In the genomic region with DNA sequence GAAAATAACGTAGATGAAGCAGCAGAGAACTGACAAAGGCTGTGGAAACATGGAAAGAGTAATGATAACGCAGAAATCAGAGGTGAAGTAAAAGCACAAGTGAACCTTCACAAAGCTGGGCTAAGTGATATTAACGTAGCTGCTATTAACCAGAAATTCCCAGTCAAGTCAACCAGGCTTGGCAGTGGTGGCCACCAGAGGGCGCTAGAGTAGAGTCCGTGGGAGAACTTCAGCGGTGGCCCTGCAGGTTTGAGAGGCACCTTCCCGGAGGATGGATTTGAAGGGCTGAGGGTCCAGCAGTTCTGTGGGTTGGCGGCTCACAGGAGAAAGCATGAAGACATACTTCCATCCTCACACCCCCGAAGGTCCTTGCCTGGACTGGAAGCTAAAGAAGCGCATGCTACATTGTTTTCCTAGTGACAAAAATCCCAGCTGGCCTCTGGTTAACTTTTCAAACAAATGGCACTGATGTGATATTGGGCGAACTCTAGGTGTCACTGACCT, we compare ENCODE assay signal across 8 cellular contexts.
A peak's percentile ranks its signal among the peaks of the same experiment; 100 is the strongest.
DNase-seq lines count a peak whose midpoint lies in the region; ATAC-seq and TF ChIP-seq lines count a peak whose summit lies in the region.

No MANE protein-coding gene starts in this region.

- TF ChIP-seq CTCF in BE2C (IDR thresholded peaks at IDR 0.05; ENCODE audit: low read depth, low read length) (peak; percentile 97), WERI-Rb-1 (IDR thresholded peaks at IDR 0.05; ENCODE audit: low read depth, low read length) (peak; percentile 63), MCF 10A (IDR thresholded peaks at IDR 0.05; ENCODE audit: unreplicated experiment) (peak; percentile 95)

- no peaks in the 10 kb centered on the region for H3K9me3 Mint-ChIP-seq in MCF 10A (ENCODE audit: unreplicated experiment)

- BruUV-seq in MCF 10A (replicated peaks; lab: Mats Ljungman, UMichigan) = no TSS peak

- peak overlapping the region in 1 of 3 donors; percentile 60 for H3K9ac ChIP-seq in skeletal muscle tissue (ENCODE audit: low read depth in 1 of 3, low read length in 3 of 3)

- H3K36me3 Mint-ChIP-seq in MCF 10A (ENCODE audit: insufficient read depth, unreplicated experiment) = peaks cover 1% of the 10 kb centered on the region

- H3K9me3 ChIP-seq in BE2C (no peaks in the 10 kb centered on the region), WERI-Rb-1 (ENCODE audit: severe bottlenecking) (no peaks in the 10 kb centered on the region), skeletal muscle tissue (ENCODE audit: control insufficient read depth in 3 of 3, low read length in 3 of 3) (no peaks in the 10 kb centered on the region)

- H3K4me1 Mint-ChIP-seq in MCF 10A (ENCODE audit: insufficient read depth, unreplicated experiment) = peaks cover 53% of the 10 kb centered on the region

- H3K27ac ChIP-seq in WERI-Rb-1 (no peak overlapping the region), skeletal muscle tissue (ENCODE audit: low read depth, low read length) (peak overlapping the region; percentile 84)

- peak overlapping the region; percentile 28 for H3K4me3 Mint-ChIP-seq in MCF 10A (ENCODE audit: unreplicated experiment)

- peak overlapping the region; percentile 97 for H3K27ac Mint-ChIP-seq in MCF 10A (ENCODE audit: low read depth, unreplicated experiment)

- H3K4me1 ChIP-seq in BE2C (no peaks in the 10 kb centered on the region), skeletal muscle tissue (ENCODE audit: control insufficient read depth in 3 of 3, insufficient read depth in 3 of 3, low read length in 3 of 3) (peaks cover 28 to 30% (median 30%) of the 10 kb centered on the region in 3 donors)

- intact Hi-C loops in MCF 10A (cut with micrococcal nuclease) = loop anchor here (1.0 to 2.0 kb wide), 7 partner anchors 55 to 452 kb away; a partner anchor contains a TSS

- H3K4me3 ChIP-seq in BE2C (ENCODE audit: low read depth, low read length) (no peak overlapping the region), H7 (ENCODE audit: insufficient read depth, low read depth, low read length) (no peak overlapping the region), WERI-Rb-1 (ENCODE audit: low read depth, low read length) (no peak overlapping the region), skeletal muscle tissue (ENCODE audit: low read length in 3 of 3) (no peak overlapping the region)

- H3K27me3 Mint-ChIP-seq in MCF 10A (ENCODE audit: insufficient read depth, unreplicated experiment) = no peaks in the 10 kb centered on the region

- DNase-seq in BE2C (peak; percentile 91), H7 (peak; percentile 71), NCI-H2171 (lab: John Stamatoyannopoulos, UW) (peak; percentile 67), WERI-Rb-1 (peak; percentile 77), MCF 10A (ENCODE audit: unreplicated experiment) (peak; percentile 94), iPS-NIHi7 (ENCODE audit: extremely low spot score) (peak; percentile 87)

- CTCF ChIA-PET in MCF 10A (lab: Yijun Ruan, JAX) = interaction anchor here (0.6 to 11.8 kb wide), 78 partner anchors 9 to 859 kb away, joined by 3 to 353 read pairs (median 6); a partner anchor contains a TSS

- no peak for ATAC-seq in GM18867 (IDR thresholded peaks at IDR 0.05; ENCODE audit: unreplicated experiment)

- POLR2A ChIA-PET in MCF 10A (lab: Yijun Ruan, JAX) = interaction anchor here (0.6 to 9.7 kb wide), 38 partner anchors 10 to 651 kb away, joined by 3 to 321 read pairs (median 6); a partner anchor contains a TSS

- H3K36me3 ChIP-seq in BE2C (no peaks in the 10 kb centered on the region), H7 (replicated peaks; ENCODE audit: control insufficient read depth, insufficient read depth, low read length) (no peaks in the 10 kb centered on the region), WERI-Rb-1 (no peaks in the 10 kb centered on the region), skeletal muscle tissue (ENCODE audit: control insufficient read depth in 3 of 3, insufficient read depth in 3 of 3, low read length in 3 of 3) (no peaks in the 10 kb centered on the region)

- H3K27me3 ChIP-seq in BE2C (no peaks in the 10 kb centered on the region), H7 (ENCODE audit: control insufficient read depth, insufficient read depth, low read length) (peaks cover 2% of the 10 kb centered on the region; the same call in 1 of the 2 replicates), WERI-Rb-1 (ENCODE audit: insufficient read depth, low read depth, severe bottlenecking) (no peaks in the 10 kb centered on the region), skeletal muscle tissue (ENCODE audit: control insufficient read depth in 3 of 3, insufficient read depth in 3 of 3, low read length in 3 of 3) (no peaks in the 10 kb centered on the region)
